In genomic region chr6:12007915-12008286, GRCh38 we compare ENCODE assay signal across 8 cellular contexts. TPM values are rescaled to one million over a fixed set of nuclear protein-coding genes. Genes with fewer than 3 reads are reported as not detected.
DNase-seq lines count a peak whose midpoint lies in the region; ATAC-seq and TF ChIP-seq lines count a peak whose summit lies in the region.

No MANE protein-coding gene starts in this region.

- no peaks in the 10 kb centered on the region for H3K27me3 ChIP-seq in SJSA1 (replicated peaks)

- no peak for DNase-seq in GM12865 (ENCODE audit: low read depth)
- no peak for DNase-seq in SJSA1 (ENCODE audit: low read depth in 1 of 2, low spot score in 2 of 2)
- DNase-seq in fibroblast of mammary gland (ENCODE audit: low read depth): no peak
- no peak for DNase-seq in retinal pigment epithelial cell (ENCODE audit: low read depth)
- DNase-seq in NK-92 treated with Interleukin-12 subunit alpha and Interleukin-12 subunit beta, amount 100 ng/mL, for 24 hours (lab: John Stamatoyannopoulos, UW): no peak
- DNase-seq in GM19240 (ENCODE audit: insufficient read length, low spot score): no peak

- H3K4me3 ChIP-seq in GM12865 (ENCODE audit: low read depth, low read length) (peak overlapping the region; percentile 72), SJSA1 (peak overlapping the region; percentile 63), fibroblast of mammary gland (ENCODE audit: control insufficient read depth, low read depth, low read length) (peak overlapping the region; percentile 76), retinal pigment epithelial cell (ENCODE audit: low read length) (peak overlapping the region; percentile 76)

- H3K9me3 ChIP-seq in SJSA1 (replicated peaks): no peaks in the 10 kb centered on the region

- peaks cover 13% of the 10 kb centered on the region for H3K4me1 ChIP-seq in SJSA1 (replicated peaks)

- no peaks in the 10 kb centered on the region for H3K36me3 ChIP-seq in SJSA1

- H3K27ac ChIP-seq in SJSA1: peak overlapping the region; percentile 94; the same call in 1 of the 2 replicates

- TF ChIP-seq CTCF in GM12865 (IDR thresholded peaks at IDR 0.05; ENCODE audit: insufficient read depth, low read depth, low read length, missing control alignments): no peak
- TF ChIP-seq CTCF in fibroblast of mammary gland (conservative IDR thresholded peaks at IDR 0.05; ENCODE audit: control insufficient read depth, insufficient read depth, low read depth, low read length): no peak
- TF ChIP-seq CTCF in retinal pigment epithelial cell (conservative IDR thresholded peaks at IDR 0.05; ENCODE audit: low read depth, low read length): no peak

- ATAC-seq in HG03432 (IDR thresholded peaks at IDR 0.05; ENCODE audit: unreplicated experiment): no peak
- no peak for ATAC-seq in GM19463 (IDR thresholded peaks at IDR 0.05; ENCODE audit: unreplicated experiment)

RNA-seq across cellular contexts. Expression of gene HIVEP1, which starts 4.2 kb away (rescaled TPM):
- 15.8 and 16.3 TPM in 2 replicates for total RNA-seq in SJSA1 (2014; rRNA removed; shearing (Covaris generic))
